8 cellular contexts compared by ENCODE assay signal in the genomic region with DNA sequence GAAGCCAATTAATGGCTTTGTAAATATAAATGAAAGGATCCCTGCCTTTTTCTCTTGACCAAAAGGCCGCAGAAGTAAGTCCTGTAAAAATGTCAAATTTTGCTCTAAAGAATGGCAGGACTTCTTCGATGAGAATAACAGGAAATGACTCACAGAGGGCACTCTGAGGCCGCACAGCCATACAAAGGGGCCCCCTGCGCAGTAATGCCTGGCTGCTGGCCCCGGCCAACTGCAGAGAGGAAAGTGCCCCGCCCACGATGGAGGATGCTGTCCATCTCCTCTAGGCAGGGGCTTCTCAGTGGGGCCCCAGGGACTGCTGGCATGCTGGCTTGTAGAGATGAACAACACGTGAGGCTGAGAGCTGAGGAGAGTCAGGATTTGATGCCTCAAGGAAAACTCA. TPM values are rescaled to one million over a fixed set of nuclear protein-coding genes. Genes with fewer than 3 reads are reported as not detected.
A peak's percentile ranks its signal among the peaks of the same experiment; 100 is the strongest.
DNase-seq lines count a peak whose midpoint lies in the region; ATAC-seq and TF ChIP-seq lines count a peak whose summit lies in the region.
"Had no signal": no experiment of that assay in that cellular context is flagged by ENCODE, and none has a peak within 500 bp of the region (broad histone marks: within the 10 kb centered on the region; RNA-seq: fewer than 3 reads in every experiment).

No MANE protein-coding gene starts in this region.

- H3K36me3 ChIP-seq in liver (ENCODE audit: control insufficient read depth in 4 of 4, insufficient read depth in 3 of 4, low read depth in 1 of 4, low read length in 3 of 4) (no peaks in the 10 kb centered on the region), upper lobe of right lung (no peaks in the 10 kb centered on the region)
- H3K36me3 ChIP-seq: pancreas had no signal

- in situ Hi-C loops in astrocyte of the spinal cord (cut with HindIII; ENCODE audit: low sequenced_read_pairs) = no loop called here

- H3K9me3 ChIP-seq in liver (ENCODE audit: control insufficient read depth in 4 of 4, low read length in 3 of 4) = no peaks in the 10 kb centered on the region
- no peaks in the 10 kb centered on the region for H3K9me3 ChIP-seq in upper lobe of right lung
- H3K9me3 ChIP-seq: pancreas had no signal

- H3K4me3 ChIP-seq in astrocyte of the spinal cord (ENCODE audit: low read depth, low read length) (no peak overlapping the region), liver (ENCODE audit: low read depth in 1 of 3, low read length in 3 of 3) (no peak overlapping the region), upper lobe of right lung (no peak overlapping the region)
- H3K4me3 ChIP-seq: pancreas had no signal

- intact Hi-C loops in upper lobe of right lung (cut with DNase I) = no loop called here

- no peak overlapping the region for H3K9ac ChIP-seq in liver (ENCODE audit: low read depth in 1 of 2, low read length in 2 of 2)

- no peak for TF ChIP-seq RAD21 in liver (IDR thresholded peaks at IDR 0.05)

- no peak overlapping the region for H3K27ac ChIP-seq in liver (ENCODE audit: low read depth in 1 of 2, low read length in 2 of 2)
- no peak overlapping the region for H3K27ac ChIP-seq in upper lobe of right lung
- H3K27ac ChIP-seq: pancreas had no signal

- H3K4me1 ChIP-seq in liver (ENCODE audit: control insufficient read depth in 4 of 4, insufficient read depth in 4 of 4, low read length in 3 of 4) = no peaks in the 10 kb centered on the region
- H3K4me1 ChIP-seq in upper lobe of right lung = peaks cover 6% of the 10 kb centered on the region
- H3K4me1 ChIP-seq: pancreas had no signal

- WGBS in liver = 30% methylated on average over 8 of the region's 8 CpGs

- peaks cover 0 to 5% (median 0%) of the 10 kb centered on the region in 4 donors for H3K27me3 ChIP-seq in liver (ENCODE audit: control insufficient read depth in 4 of 4, insufficient read depth in 4 of 4, low read length in 3 of 4)
- no peaks in the 10 kb centered on the region for H3K27me3 ChIP-seq in upper lobe of right lung
- H3K27me3 ChIP-seq: pancreas had no signal

- no peak for TF ChIP-seq CTCF in astrocyte of the spinal cord (IDR thresholded peaks at IDR 0.05; ENCODE audit: low read depth, low read length)
- no peak for TF ChIP-seq CTCF in liver (IDR thresholded peaks at IDR 0.05; ENCODE audit: low read depth, low read length, missing input control)
- TF ChIP-seq CTCF in upper lobe of right lung (IDR thresholded peaks at IDR 0.05) = no peak

- ATAC-seq in upper lobe of right lung = peak; percentile 38

- DNase-seq in H4 (ENCODE audit: low spot score) (peak; percentile 72), NOMO-1 (lab: John Stamatoyannopoulos, UW; ENCODE audit: unreplicated experiment in 2 of 2) (peak; percentile 78 to 89), astrocyte of the spinal cord (ENCODE audit: low read depth, low spot score) (peak; percentile 92), upper lobe of right lung (no peak), mesenteric fat pad (ENCODE audit: low spot score) (no peak), NCI-H446 (lab: John Stamatoyannopoulos, UW) (no peak)
- DNase-seq: pancreas had no signal

TF ChIP-seq in liver, 16 proteins besides CTCF, POLR2A, EP300 and RAD21:
- TF ChIP-seq, protein P1, sequence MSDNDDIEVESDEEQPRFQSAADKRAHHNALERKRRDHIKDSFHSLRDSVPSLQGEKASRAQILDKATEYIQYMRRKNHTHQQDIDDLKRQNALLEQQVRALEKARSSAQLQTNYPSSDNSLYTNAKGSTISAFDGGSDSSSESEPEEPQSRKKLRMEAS (IDR thresholded peaks at IDR 0.05) = no peak
- no peak for TF ChIP-seq TAF1 (conservative IDR thresholded peaks at IDR 0.05)
- TF ChIP-seq, protein P2, sequence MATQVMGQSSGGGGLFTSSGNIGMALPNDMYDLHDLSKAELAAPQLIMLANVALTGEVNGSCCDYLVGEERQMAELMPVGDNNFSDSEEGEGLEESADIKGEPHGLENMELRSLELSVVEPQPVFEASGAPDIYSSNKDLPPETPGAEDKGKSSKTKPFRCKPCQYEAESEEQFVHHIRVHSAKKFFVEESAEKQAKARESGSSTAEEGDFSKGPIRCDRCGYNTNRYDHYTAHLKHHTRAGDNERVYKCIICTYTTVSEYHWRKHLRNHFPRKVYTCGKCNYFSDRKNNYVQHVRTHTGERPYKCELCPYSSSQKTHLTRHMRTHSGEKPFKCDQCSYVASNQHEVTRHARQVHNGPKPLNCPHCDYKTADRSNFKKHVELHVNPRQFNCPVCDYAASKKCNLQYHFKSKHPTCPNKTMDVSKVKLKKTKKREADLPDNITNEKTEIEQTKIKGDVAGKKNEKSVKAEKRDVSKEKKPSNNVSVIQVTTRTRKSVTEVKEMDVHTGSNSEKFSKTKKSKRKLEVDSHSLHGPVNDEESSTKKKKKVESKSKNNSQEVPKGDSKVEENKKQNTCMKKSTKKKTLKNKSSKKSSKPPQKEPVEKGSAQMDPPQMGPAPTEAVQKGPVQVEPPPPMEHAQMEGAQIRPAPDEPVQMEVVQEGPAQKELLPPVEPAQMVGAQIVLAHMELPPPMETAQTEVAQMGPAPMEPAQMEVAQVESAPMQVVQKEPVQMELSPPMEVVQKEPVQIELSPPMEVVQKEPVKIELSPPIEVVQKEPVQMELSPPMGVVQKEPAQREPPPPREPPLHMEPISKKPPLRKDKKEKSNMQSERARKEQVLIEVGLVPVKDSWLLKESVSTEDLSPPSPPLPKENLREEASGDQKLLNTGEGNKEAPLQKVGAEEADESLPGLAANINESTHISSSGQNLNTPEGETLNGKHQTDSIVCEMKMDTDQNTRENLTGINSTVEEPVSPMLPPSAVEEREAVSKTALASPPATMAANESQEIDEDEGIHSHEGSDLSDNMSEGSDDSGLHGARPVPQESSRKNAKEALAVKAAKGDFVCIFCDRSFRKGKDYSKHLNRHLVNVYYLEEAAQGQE (IDR thresholded peaks at IDR 0.05) = peak; percentile 25
- TF ChIP-seq EGR1 (IDR thresholded peaks at IDR 0.05; ENCODE audit: low read depth in 2 of 2) = no peak
- peak; percentile 32 to 36 for TF ChIP-seq JUND (IDR thresholded peaks at IDR 0.05)

RNA-seq across cellular contexts. Expression of a gene that starts 18.1 kb away (rescaled TPM):
- total RNA-seq in H4 (2014; rRNA removed; shearing (Covaris generic)) = not detected in 2 replicates
- total RNA-seq in liver (under 1 TPM in 1 of 2 donors, not detected in 1; under 0.01 TPM), upper lobe of right lung (not detected), mesenteric fat pad (not detected)
- polyA plus RNA-seq in liver = not detected
- total RNA-seq: pancreas had no signal
- polyA plus RNA-seq: pancreas had no signal

Comparison
In these comparisons a context has a peak if more than half of its experiments do, and no peak if none do; other contexts are left out.
1. DNase-seq: peak in H4 (single experiment), NOMO-1 (2 of 2) and astrocyte of the spinal cord (single experiment); none in upper lobe of right lung (single experiment), mesenteric fat pad (single experiment) and NCI-H446 (0 of 2).